1 cellular context compared by ENCODE assay signal in the genomic region with DNA sequence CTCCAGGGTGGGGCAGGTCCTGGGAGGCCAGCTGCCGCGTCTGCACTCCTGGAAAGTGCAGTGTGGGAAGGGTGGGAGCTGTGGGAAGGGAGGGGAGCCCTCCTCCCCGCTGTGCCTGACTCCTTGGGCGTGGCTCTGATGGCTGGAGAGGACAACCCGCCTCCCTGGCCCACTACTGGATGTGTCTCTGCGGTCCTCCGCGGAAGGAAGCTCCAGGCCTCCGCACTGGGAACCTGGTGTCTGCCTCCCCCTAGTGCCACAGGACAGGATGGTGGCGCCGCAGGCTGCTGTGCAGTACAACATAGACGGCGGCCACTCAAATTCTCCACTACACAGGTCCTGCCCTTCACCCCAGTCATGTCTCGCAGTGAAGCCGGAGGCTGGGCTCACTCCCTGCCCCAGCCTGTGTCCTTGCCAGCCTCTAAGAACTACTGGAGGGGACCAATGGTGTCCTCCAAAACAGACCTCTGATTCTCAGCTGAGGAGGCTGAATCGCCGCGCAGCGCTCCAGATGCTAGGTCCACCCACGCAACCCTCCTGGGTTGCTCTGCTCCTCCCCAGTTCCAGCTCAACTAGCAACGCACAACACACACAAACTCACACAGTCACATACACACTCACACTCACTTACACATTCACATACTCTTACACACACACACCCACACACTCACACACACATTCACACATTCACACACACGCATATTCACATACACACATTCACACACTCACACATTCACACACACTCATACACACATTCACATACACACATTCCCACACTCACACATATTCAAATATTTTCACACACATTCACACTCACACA.
TF ChIP-seq lines count a peak whose summit lies in the region.

No MANE protein-coding gene starts in this region.

TF ChIP-seq in GM12878, 131 proteins besides CTCF, POLR2A, EP300 and RAD21 (continued from another document):
- TF ChIP-seq, protein P1, sequence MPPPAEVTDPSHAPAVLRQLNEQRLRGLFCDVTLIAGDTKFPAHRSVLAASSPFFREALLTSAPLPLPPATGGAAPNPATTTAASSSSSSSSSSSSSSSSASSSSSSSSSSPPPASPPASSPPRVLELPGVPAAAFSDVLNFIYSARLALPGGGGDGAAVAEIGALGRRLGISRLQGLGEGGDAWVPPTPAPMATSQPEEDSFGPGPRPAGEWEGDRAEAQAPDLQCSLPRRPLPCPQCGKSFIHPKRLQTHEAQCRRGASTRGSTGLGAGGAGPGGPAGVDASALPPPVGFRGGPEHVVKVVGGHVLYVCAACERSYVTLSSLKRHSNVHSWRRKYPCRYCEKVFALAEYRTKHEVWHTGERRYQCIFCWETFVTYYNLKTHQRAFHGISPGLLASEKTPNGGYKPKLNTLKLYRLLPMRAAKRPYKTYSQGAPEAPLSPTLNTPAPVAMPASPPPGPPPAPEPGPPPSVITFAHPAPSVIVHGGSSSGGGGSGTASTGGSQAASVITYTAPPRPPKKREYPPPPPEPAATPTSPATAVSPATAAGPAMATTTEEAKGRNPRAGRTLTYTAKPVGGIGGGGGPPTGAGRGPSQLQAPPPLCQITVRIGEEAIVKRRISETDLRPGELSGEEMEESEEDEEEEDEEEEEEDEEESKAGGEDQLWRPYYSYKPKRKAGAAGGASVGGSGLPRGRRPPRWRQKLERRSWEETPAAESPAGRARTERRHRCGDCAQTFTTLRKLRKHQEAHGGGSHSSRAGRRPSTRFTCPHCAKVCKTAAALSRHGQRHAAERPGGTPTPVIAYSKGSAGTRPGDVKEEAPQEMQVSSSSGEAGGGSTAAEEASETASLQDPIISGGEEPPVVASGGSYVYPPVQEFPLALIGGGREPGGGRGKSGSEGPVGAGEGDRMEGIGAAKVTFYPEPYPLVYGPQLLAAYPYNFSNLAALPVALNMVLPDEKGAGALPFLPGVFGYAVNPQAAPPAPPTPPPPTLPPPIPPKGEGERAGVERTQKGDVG (CRISPR knock-in tag; IDR thresholded peaks at IDR 0.05), result no peak
- TF ChIP-seq, protein P2, sequence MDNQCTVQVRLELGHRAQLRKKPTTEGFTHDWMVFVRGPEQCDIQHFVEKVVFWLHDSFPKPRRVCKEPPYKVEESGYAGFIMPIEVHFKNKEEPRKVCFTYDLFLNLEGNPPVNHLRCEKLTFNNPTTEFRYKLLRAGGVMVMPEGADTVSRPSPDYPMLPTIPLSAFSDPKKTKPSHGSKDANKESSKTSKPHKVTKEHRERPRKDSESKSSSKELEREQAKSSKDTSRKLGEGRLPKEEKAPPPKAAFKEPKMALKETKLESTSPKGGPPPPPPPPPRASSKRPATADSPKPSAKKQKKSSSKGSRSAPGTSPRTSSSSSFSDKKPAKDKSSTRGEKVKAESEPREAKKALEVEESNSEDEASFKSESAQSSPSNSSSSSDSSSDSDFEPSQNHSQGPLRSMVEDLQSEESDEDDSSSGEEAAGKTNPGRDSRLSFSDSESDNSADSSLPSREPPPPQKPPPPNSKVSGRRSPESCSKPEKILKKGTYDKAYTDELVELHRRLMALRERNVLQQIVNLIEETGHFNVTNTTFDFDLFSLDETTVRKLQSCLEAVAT (IDR thresholded peaks at IDR 0.05), result peak; percentile 85
- TF ChIP-seq CBFB (IDR thresholded peaks at IDR 0.05; ENCODE audit: low read depth) (no peak), IKZF1 (conservative IDR thresholded peaks at IDR 0.05) (peak; percentile 54), CBX5 (IDR thresholded peaks at IDR 0.05; ENCODE audit: low read depth) (no peak), KLF5 (IDR thresholded peaks at IDR 0.05; ENCODE audit: partially characterized antibody) (no peak), POU2F2 (IDR thresholded peaks at IDR 0.05; ENCODE audit: borderline replicate concordance, low read depth, low read length) (0 out of 3 replicates have a peak, but pooled peaks have one; percentile 22), JUND (IDR thresholded peaks at IDR 0.05; ENCODE audit: low read depth, low read length) (no peak), CHD4 (IDR thresholded peaks at IDR 0.05) (no peak), MEF2A (IDR thresholded peaks at IDR 0.05; ENCODE audit: insufficient read depth, low read depth, low read length) (no peak), SMAD1 (IDR thresholded peaks at IDR 0.05; ENCODE audit: low read depth, partially characterized antibody) (peak; percentile 45), IRF4 (IDR thresholded peaks at IDR 0.05; ENCODE audit: low read depth, low read length) (no peak), BCL11A (IDR thresholded peaks at IDR 0.05; ENCODE audit: low read depth, low read length) (no peak), MEF2B (IDR thresholded peaks at IDR 0.05; ENCODE audit: partially characterized antibody, poor library complexity, severe bottlenecking) (no peak), NFIC (IDR thresholded peaks at IDR 0.05; ENCODE audit: low read depth, low read length) (peak; percentile 34; the same call in 1 of the 2 replicates), DPF2 (IDR thresholded peaks at IDR 0.05) (no peak), SMAD5 (IDR thresholded peaks at IDR 0.05; ENCODE audit: low read depth) (no peak), TARDBP (IDR thresholded peaks at IDR 0.05; ENCODE audit: borderline replicate concordance) (no peak), MXI1 (IDR thresholded peaks at IDR 0.05; ENCODE audit: low read depth, low read length) (no peak), HCFC1 (IDR thresholded peaks at IDR 0.05; ENCODE audit: low read length) (no peak), SIX5 (IDR thresholded peaks at IDR 0.05; ENCODE audit: low read depth, low read length, severe bottlenecking) (no peak), RUNX3 (IDR thresholded peaks at IDR 0.05; ENCODE audit: low read length) (no peak), ZNF207 (IDR thresholded peaks at IDR 0.05; ENCODE audit: borderline replicate concordance) (no peak), ESRRA (IDR thresholded peaks at IDR 0.05; ENCODE audit: low read length) (no peak), BRCA1 (IDR thresholded peaks at IDR 0.05; ENCODE audit: low read depth, low read length) (no peak)
- TF ChIP-seq, protein P3, sequence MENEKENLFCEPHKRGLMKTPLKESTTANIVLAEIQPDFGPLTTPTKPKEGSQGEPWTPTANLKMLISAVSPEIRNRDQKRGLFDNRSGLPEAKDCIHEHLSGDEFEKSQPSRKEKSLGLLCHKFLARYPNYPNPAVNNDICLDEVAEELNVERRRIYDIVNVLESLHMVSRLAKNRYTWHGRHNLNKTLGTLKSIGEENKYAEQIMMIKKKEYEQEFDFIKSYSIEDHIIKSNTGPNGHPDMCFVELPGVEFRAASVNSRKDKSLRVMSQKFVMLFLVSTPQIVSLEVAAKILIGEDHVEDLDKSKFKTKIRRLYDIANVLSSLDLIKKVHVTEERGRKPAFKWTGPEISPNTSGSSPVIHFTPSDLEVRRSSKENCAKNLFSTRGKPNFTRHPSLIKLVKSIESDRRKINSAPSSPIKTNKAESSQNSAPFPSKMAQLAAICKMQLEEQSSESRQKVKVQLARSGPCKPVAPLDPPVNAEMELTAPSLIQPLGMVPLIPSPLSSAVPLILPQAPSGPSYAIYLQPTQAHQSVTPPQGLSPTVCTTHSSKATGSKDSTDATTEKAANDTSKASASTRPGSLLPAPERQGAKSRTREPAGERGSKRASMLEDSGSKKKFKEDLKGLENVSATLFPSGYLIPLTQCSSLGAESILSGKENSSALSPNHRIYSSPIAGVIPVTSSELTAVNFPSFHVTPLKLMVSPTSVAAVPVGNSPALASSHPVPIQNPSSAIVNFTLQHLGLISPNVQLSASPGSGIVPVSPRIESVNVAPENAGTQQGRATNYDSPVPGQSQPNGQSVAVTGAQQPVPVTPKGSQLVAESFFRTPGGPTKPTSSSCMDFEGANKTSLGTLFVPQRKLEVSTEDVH (IDR thresholded peaks at IDR 0.05; ENCODE audit: low read depth, partially characterized antibody), result no peak
- TF ChIP-seq, protein P4, sequence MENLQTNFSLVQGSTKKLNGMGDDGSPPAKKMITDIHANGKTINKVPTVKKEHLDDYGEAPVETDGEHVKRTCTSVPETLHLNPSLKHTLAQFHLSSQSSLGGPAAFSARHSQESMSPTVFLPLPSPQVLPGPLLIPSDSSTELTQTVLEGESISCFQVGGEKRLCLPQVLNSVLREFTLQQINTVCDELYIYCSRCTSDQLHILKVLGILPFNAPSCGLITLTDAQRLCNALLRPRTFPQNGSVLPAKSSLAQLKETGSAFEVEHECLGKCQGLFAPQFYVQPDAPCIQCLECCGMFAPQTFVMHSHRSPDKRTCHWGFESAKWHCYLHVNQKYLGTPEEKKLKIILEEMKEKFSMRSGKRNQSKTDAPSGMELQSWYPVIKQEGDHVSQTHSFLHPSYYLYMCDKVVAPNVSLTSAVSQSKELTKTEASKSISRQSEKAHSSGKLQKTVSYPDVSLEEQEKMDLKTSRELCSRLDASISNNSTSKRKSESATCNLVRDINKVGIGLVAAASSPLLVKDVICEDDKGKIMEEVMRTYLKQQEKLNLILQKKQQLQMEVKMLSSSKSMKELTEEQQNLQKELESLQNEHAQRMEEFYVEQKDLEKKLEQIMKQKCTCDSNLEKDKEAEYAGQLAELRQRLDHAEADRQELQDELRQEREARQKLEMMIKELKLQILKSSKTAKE (IDR thresholded peaks at IDR 0.05; ENCODE audit: low read depth, poor library complexity, severe bottlenecking), result no peak
- TF ChIP-seq, protein P5, sequence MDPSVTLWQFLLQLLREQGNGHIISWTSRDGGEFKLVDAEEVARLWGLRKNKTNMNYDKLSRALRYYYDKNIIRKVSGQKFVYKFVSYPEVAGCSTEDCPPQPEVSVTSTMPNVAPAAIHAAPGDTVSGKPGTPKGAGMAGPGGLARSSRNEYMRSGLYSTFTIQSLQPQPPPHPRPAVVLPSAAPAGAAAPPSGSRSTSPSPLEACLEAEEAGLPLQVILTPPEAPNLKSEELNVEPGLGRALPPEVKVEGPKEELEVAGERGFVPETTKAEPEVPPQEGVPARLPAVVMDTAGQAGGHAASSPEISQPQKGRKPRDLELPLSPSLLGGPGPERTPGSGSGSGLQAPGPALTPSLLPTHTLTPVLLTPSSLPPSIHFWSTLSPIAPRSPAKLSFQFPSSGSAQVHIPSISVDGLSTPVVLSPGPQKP (IDR thresholded peaks at IDR 0.05; ENCODE audit: low read depth, low read length), result no peak
- TF ChIP-seq, protein P6, sequence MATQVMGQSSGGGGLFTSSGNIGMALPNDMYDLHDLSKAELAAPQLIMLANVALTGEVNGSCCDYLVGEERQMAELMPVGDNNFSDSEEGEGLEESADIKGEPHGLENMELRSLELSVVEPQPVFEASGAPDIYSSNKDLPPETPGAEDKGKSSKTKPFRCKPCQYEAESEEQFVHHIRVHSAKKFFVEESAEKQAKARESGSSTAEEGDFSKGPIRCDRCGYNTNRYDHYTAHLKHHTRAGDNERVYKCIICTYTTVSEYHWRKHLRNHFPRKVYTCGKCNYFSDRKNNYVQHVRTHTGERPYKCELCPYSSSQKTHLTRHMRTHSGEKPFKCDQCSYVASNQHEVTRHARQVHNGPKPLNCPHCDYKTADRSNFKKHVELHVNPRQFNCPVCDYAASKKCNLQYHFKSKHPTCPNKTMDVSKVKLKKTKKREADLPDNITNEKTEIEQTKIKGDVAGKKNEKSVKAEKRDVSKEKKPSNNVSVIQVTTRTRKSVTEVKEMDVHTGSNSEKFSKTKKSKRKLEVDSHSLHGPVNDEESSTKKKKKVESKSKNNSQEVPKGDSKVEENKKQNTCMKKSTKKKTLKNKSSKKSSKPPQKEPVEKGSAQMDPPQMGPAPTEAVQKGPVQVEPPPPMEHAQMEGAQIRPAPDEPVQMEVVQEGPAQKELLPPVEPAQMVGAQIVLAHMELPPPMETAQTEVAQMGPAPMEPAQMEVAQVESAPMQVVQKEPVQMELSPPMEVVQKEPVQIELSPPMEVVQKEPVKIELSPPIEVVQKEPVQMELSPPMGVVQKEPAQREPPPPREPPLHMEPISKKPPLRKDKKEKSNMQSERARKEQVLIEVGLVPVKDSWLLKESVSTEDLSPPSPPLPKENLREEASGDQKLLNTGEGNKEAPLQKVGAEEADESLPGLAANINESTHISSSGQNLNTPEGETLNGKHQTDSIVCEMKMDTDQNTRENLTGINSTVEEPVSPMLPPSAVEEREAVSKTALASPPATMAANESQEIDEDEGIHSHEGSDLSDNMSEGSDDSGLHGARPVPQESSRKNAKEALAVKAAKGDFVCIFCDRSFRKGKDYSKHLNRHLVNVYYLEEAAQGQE (IDR thresholded peaks at IDR 0.05; ENCODE audit: low read depth, low read length), result no peak
- TF ChIP-seq, protein P7, sequence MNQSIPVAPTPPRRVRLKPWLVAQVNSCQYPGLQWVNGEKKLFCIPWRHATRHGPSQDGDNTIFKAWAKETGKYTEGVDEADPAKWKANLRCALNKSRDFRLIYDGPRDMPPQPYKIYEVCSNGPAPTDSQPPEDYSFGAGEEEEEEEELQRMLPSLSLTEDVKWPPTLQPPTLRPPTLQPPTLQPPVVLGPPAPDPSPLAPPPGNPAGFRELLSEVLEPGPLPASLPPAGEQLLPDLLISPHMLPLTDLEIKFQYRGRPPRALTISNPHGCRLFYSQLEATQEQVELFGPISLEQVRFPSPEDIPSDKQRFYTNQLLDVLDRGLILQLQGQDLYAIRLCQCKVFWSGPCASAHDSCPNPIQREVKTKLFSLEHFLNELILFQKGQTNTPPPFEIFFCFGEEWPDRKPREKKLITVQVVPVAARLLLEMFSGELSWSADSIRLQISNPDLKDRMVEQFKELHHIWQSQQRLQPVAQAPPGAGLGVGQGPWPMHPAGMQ (IDR thresholded peaks at IDR 0.05; ENCODE audit: borderline replicate concordance), result no peak; the same call in 1 of the 2 replicates
- TF ChIP-seq, protein P8, sequence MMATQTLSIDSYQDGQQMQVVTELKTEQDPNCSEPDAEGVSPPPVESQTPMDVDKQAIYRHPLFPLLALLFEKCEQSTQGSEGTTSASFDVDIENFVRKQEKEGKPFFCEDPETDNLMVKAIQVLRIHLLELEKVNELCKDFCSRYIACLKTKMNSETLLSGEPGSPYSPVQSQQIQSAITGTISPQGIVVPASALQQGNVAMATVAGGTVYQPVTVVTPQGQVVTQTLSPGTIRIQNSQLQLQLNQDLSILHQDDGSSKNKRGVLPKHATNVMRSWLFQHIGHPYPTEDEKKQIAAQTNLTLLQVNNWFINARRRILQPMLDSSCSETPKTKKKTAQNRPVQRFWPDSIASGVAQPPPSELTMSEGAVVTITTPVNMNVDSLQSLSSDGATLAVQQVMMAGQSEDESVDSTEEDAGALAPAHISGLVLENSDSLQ (IDR thresholded peaks at IDR 0.05), result no peak
- TF ChIP-seq, protein P9, sequence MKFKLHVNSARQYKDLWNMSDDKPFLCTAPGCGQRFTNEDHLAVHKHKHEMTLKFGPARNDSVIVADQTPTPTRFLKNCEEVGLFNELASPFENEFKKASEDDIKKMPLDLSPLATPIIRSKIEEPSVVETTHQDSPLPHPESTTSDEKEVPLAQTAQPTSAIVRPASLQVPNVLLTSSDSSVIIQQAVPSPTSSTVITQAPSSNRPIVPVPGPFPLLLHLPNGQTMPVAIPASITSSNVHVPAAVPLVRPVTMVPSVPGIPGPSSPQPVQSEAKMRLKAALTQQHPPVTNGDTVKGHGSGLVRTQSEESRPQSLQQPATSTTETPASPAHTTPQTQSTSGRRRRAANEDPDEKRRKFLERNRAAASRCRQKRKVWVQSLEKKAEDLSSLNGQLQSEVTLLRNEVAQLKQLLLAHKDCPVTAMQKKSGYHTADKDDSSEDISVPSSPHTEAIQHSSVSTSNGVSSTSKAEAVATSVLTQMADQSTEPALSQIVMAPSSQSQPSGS (IDR thresholded peaks at IDR 0.05; ENCODE audit: low read length), result no peak
- TF ChIP-seq, protein P10, sequence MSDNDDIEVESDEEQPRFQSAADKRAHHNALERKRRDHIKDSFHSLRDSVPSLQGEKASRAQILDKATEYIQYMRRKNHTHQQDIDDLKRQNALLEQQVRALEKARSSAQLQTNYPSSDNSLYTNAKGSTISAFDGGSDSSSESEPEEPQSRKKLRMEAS (IDR thresholded peaks at IDR 0.05; ENCODE audit: low read depth, low read length), result no peak
